Comparison of ENCODE assay signal across 1 cellular context in the genomic region with DNA sequence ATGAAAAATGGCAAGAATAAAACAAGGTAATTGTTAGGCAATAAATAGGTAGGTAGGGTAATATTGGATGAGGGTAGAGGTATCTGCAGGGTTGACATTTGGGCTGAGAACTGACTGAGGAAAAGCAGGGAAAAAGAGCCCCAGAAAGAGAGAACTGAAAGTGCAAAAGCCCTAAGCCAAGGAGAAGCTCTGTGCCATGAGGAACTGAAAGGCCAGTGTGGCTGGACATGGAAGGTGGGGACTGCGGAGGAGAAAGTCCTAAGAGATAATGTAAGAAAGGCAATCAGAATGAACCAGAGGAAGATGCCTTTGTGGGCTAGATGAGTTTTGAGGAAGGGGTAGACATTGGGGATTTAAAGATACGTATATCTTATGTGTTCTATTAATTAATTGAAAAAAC.
TF ChIP-seq lines count a peak whose summit lies in the region.

No MANE protein-coding gene starts in this region.

TF ChIP-seq in GM12878, 131 proteins besides CTCF, POLR2A, EP300 and RAD21 (continued from another document and continues in another):
- TF ChIP-seq ELK1 (IDR thresholded peaks at IDR 0.05; ENCODE audit: low read depth, low read length), result no peak
- TF ChIP-seq MLLT1 (IDR thresholded peaks at IDR 0.05), result no peak
- no peak for TF ChIP-seq RCOR1 (conservative IDR thresholded peaks at IDR 0.05; ENCODE audit: low read depth, low read length)
- 0 out of 2 replicates have a peak, but pooled peaks have one; percentile 48 for TF ChIP-seq NR2F1 (conservative IDR thresholded peaks at IDR 0.05)
- peak; percentile 87 for TF ChIP-seq IRF4 (IDR thresholded peaks at IDR 0.05; ENCODE audit: low read depth, low read length)
- TF ChIP-seq ZZZ3 (IDR thresholded peaks at IDR 0.05; ENCODE audit: control insufficient read depth, insufficient read length, low read depth), result no peak
- no peak for TF ChIP-seq FOS (IDR thresholded peaks at IDR 0.05; ENCODE audit: borderline replicate concordance, extremely low read depth, insufficient read length)
- TF ChIP-seq ZNF217 (IDR thresholded peaks at IDR 0.05), result no peak
- TF ChIP-seq CEBPB (IDR thresholded peaks at IDR 0.05; ENCODE audit: borderline replicate concordance in 1 of 2, low read depth in 2 of 2, low read length in 2 of 2), result no peak
- no peak for TF ChIP-seq CHD2 (IDR thresholded peaks at IDR 0.05; ENCODE audit: borderline replicate concordance, low read depth, low read length)
- TF ChIP-seq KLF5 (IDR thresholded peaks at IDR 0.05; ENCODE audit: partially characterized antibody), result no peak
- no peak for TF ChIP-seq JUND (IDR thresholded peaks at IDR 0.05; ENCODE audit: low read depth, low read length)
- no peak for TF ChIP-seq LARP7 (IDR thresholded peaks at IDR 0.05)
- no peak for TF ChIP-seq TARDBP (IDR thresholded peaks at IDR 0.05; ENCODE audit: borderline replicate concordance)
- TF ChIP-seq, protein P1, sequence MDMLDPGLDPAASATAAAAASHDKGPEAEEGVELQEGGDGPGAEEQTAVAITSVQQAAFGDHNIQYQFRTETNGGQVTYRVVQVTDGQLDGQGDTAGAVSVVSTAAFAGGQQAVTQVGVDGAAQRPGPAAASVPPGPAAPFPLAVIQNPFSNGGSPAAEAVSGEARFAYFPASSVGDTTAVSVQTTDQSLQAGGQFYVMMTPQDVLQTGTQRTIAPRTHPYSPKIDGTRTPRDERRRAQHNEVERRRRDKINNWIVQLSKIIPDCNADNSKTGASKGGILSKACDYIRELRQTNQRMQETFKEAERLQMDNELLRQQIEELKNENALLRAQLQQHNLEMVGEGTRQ (IDR thresholded peaks at IDR 0.05; ENCODE audit: borderline replicate concordance, low read depth, low read length), result no peak
- no peak for TF ChIP-seq RAD51 (IDR thresholded peaks at IDR 0.05)
- TF ChIP-seq TCF7 (IDR thresholded peaks at IDR 0.05; ENCODE audit: borderline replicate concordance), result no peak
- no peak for TF ChIP-seq E2F8 (IDR thresholded peaks at IDR 0.05; ENCODE audit: low read depth, partially characterized antibody)
- no peak for TF ChIP-seq ZNF384 (IDR thresholded peaks at IDR 0.05; ENCODE audit: borderline replicate concordance, low read depth, low read length)
- TF ChIP-seq, protein P2, sequence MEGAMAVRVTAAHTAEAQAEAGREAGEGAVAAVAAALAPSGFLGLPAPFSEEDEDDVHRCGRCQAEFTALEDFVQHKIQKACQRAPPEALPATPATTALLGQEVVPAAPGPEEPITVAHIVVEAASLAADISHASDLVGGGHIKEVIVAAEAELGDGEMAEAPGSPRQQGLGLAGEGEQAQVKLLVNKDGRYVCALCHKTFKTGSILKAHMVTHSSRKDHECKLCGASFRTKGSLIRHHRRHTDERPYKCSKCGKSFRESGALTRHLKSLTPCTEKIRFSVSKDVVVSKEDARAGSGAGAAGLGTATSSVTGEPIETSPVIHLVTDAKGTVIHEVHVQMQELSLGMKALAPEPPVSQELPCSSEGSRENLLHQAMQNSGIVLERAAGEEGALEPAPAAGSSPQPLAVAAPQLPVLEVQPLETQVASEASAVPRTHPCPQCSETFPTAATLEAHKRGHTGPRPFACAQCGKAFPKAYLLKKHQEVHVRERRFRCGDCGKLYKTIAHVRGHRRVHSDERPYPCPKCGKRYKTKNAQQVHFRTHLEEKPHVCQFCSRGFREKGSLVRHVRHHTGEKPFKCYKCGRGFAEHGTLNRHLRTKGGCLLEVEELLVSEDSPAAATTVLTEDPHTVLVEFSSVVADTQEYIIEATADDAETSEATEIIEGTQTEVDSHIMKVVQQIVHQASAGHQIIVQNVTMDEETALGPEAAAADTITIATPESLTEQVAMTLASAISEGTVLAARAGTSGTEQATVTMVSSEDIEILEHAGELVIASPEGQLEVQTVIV (IDR thresholded peaks at IDR 0.05; ENCODE audit: borderline replicate concordance, partially characterized antibody), result no peak
- TF ChIP-seq NR2C2 (IDR thresholded peaks at IDR 0.05; ENCODE audit: borderline replicate concordance, control insufficient read depth, insufficient read length, low read depth), result no peak
- TF ChIP-seq, protein P3, sequence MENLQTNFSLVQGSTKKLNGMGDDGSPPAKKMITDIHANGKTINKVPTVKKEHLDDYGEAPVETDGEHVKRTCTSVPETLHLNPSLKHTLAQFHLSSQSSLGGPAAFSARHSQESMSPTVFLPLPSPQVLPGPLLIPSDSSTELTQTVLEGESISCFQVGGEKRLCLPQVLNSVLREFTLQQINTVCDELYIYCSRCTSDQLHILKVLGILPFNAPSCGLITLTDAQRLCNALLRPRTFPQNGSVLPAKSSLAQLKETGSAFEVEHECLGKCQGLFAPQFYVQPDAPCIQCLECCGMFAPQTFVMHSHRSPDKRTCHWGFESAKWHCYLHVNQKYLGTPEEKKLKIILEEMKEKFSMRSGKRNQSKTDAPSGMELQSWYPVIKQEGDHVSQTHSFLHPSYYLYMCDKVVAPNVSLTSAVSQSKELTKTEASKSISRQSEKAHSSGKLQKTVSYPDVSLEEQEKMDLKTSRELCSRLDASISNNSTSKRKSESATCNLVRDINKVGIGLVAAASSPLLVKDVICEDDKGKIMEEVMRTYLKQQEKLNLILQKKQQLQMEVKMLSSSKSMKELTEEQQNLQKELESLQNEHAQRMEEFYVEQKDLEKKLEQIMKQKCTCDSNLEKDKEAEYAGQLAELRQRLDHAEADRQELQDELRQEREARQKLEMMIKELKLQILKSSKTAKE (IDR thresholded peaks at IDR 0.05; ENCODE audit: low read depth, poor library complexity, severe bottlenecking), result peak; percentile 35
- peak; percentile 94 to 97 for TF ChIP-seq IKZF2 (IDR thresholded peaks at IDR 0.05)
- TF ChIP-seq CBFB (IDR thresholded peaks at IDR 0.05; ENCODE audit: low read depth), result no peak
- TF ChIP-seq, protein P4, sequence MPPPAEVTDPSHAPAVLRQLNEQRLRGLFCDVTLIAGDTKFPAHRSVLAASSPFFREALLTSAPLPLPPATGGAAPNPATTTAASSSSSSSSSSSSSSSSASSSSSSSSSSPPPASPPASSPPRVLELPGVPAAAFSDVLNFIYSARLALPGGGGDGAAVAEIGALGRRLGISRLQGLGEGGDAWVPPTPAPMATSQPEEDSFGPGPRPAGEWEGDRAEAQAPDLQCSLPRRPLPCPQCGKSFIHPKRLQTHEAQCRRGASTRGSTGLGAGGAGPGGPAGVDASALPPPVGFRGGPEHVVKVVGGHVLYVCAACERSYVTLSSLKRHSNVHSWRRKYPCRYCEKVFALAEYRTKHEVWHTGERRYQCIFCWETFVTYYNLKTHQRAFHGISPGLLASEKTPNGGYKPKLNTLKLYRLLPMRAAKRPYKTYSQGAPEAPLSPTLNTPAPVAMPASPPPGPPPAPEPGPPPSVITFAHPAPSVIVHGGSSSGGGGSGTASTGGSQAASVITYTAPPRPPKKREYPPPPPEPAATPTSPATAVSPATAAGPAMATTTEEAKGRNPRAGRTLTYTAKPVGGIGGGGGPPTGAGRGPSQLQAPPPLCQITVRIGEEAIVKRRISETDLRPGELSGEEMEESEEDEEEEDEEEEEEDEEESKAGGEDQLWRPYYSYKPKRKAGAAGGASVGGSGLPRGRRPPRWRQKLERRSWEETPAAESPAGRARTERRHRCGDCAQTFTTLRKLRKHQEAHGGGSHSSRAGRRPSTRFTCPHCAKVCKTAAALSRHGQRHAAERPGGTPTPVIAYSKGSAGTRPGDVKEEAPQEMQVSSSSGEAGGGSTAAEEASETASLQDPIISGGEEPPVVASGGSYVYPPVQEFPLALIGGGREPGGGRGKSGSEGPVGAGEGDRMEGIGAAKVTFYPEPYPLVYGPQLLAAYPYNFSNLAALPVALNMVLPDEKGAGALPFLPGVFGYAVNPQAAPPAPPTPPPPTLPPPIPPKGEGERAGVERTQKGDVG (CRISPR knock-in tag; IDR thresholded peaks at IDR 0.05), result no peak
- TF ChIP-seq SMAD5 (IDR thresholded peaks at IDR 0.05; ENCODE audit: low read depth), result no peak
- no peak for TF ChIP-seq HDAC6 (IDR thresholded peaks at IDR 0.05; ENCODE audit: unreplicated experiment)
- no peak for TF ChIP-seq EGR1 (IDR thresholded peaks at IDR 0.05; ENCODE audit: borderline replicate concordance in 1 of 2, low read depth in 2 of 2, low read length in 2 of 2)
- TF ChIP-seq YY1 (IDR thresholded peaks at IDR 0.05; ENCODE audit: low read depth, low read length), result no peak
- no peak for TF ChIP-seq SIN3A (IDR thresholded peaks at IDR 0.05; ENCODE audit: low read depth, low read length)
- TF ChIP-seq DPF2 (IDR thresholded peaks at IDR 0.05), result peak; percentile 89
- no peak for TF ChIP-seq ZSCAN29 (IDR thresholded peaks at IDR 0.05)
- peak; percentile 74 for TF ChIP-seq NFIC (IDR thresholded peaks at IDR 0.05; ENCODE audit: low read depth, low read length)
- TF ChIP-seq BCLAF1 (IDR thresholded peaks at IDR 0.05), result no peak
- TF ChIP-seq EZH2 (IDR thresholded peaks at IDR 0.05; ENCODE audit: borderline replicate concordance, control insufficient read depth, low read depth, low read length), result no peak
- no peak for TF ChIP-seq SIX5 (IDR thresholded peaks at IDR 0.05; ENCODE audit: low read depth, low read length, severe bottlenecking)
- TF ChIP-seq BCL3 (IDR thresholded peaks at IDR 0.05; ENCODE audit: borderline replicate concordance, insufficient read depth, low read depth, low read length, poor library complexity, severe bottlenecking), result no peak
- peak; percentile 64 for TF ChIP-seq MTA2 (IDR thresholded peaks at IDR 0.05; ENCODE audit: low read depth)
